ENCODE assay signal across 13 cellular contexts in genomic region chr22:19800761-19801244, GRCh38. TPM values are rescaled to one million over a fixed set of nuclear protein-coding genes. Genes with fewer than 3 reads are reported as not detected.
DNase-seq lines count a peak whose midpoint lies in the region; ATAC-seq and TF ChIP-seq lines count a peak whose summit lies in the region.
"Had no signal": no experiment of that assay in that cellular context is flagged by ENCODE, and none has a peak within 500 bp of the region (broad histone marks: within the 10 kb centered on the region; RNA-seq: fewer than 3 reads in every experiment).

No MANE protein-coding gene starts in this region.

- no peaks in the 10 kb centered on the region for H3K36me3 Mint-ChIP-seq in HFFc6 (ENCODE audit: low read depth)

- H3K4me3 ChIP-seq in A673 (ENCODE audit: low read depth, low read length, poor library complexity, severe bottlenecking) (no peak overlapping the region), iPS DF 6.9 (ENCODE audit: low read length) (no peak overlapping the region)
- H3K4me3 ChIP-seq: mucosa of descending colon, suprapubic skin had no signal

- H3K27me3 ChIP-seq in A673 (replicated peaks; ENCODE audit: insufficient read depth, low read depth, low read length, poor library complexity), result no peaks in the 10 kb centered on the region
- no peaks in the 10 kb centered on the region for H3K27me3 ChIP-seq in iPS DF 6.9 (ENCODE audit: control insufficient read depth, insufficient read depth, low read length)
- H3K27me3 ChIP-seq: suprapubic skin had no signal

- CTCF ChIA-PET in A673 (lab: Charles Lee), result interaction anchor here (0.6 kb wide), 1 partner anchor 87 kb away, joined by 4 read pairs; no protein-coding TSS in a partner anchor

- ATAC-seq in HG02973 (IDR thresholded peaks at IDR 0.05; ENCODE audit: unreplicated experiment), result no peak
- ATAC-seq in GM18873 (IDR thresholded peaks at IDR 0.05; ENCODE audit: low FRiP score, unreplicated experiment), result no peak
- ATAC-seq: mucosa of descending colon had no signal

- intact Hi-C loops in A673 (cut with micrococcal nuclease; ENCODE audit: unreplicated experiment), result no loop called here

- no peak overlapping the region for H3K27ac Mint-ChIP-seq in HFFc6
- H3K27ac Mint-ChIP-seq: T-helper 2 cell treated with Interferon-gamma antibody and Interleukin-4, amounts not matched to agents 5 μg/mL and 100 μg/mL, for 36 hours had no signal

- BruUV-seq in A673 (replicated peaks; lab: Mats Ljungman, UMichigan), result no TSS peak

- no CpG with 5 or more reads among the region's 13 CpGs for WGBS in iPS DF 6.9 (ENCODE audit: insufficient coverage, insufficient read length)

- H3K27me3 Mint-ChIP-seq in HFFc6 (ENCODE audit: insufficient read depth), result peaks cover 2% of the 10 kb centered on the region

- no peak overlapping the region for H3K4me3 Mint-ChIP-seq in HFFc6
- H3K4me3 Mint-ChIP-seq: T-helper 2 cell treated with Interferon-gamma antibody and Interleukin-4, amounts not matched to agents 5 μg/mL and 100 μg/mL, for 36 hours had no signal

- TF ChIP-seq CTCF in A673 (conservative IDR thresholded peaks at IDR 0.05; ENCODE audit: low read depth, low read length) (peak; percentile 25; the same call in 1 of the 2 replicates), HFFc6 (IDR thresholded peaks at IDR 0.05) (peak; percentile 71)

- DNase-seq in A673 (ENCODE audit: low spot score), result no peak
- DNase-seq in HFFc6, result peak; percentile 28
- peak; percentile 18 for DNase-seq in amniotic epithelial cell (ENCODE audit: low read depth)
- peak; percentile 29 for DNase-seq in iPS DF 6.9 (ENCODE audit: low read depth, low spot score)
- DNase-seq in activated T-cell treated with anti-CD3 and anti-CD28 coated beads, Interleukin-2, amount 50 U/mL, for 1 hour, result no peak
- no peak for DNase-seq in NCI-H187 treated with DMSO at 0.1 percent for 48 hours (lab: John Stamatoyannopoulos, UW)
- DNase-seq: activated gamma-delta T cell, mucosa of descending colon, NCI-H226 had no signal

- H3K4me1 ChIP-seq in A673 (ENCODE audit: insufficient read depth, low read length, poor library complexity, severe bottlenecking), result peaks cover 9% of the 10 kb centered on the region
- no peaks in the 10 kb centered on the region for H3K4me1 ChIP-seq in iPS DF 6.9 (ENCODE audit: control insufficient read depth, insufficient read depth, low read length)

- POLR2A ChIA-PET in A673 (lab: Charles Lee; ENCODE audit: low non-redundant PET), result no interaction called here

- no peaks in the 10 kb centered on the region for H3K9me3 ChIP-seq in A673 (ENCODE audit: low read depth, low read length, poor library complexity, severe bottlenecking)
- H3K9me3 ChIP-seq in iPS DF 6.9 (ENCODE audit: control insufficient read depth, insufficient read depth, low read length), result no peaks in the 10 kb centered on the region
- H3K9me3 ChIP-seq: mucosa of descending colon, suprapubic skin had no signal

- H3K27ac ChIP-seq in A673 (ENCODE audit: low read depth, low read length, poor library complexity, severe bottlenecking), result no peak overlapping the region
- no peak overlapping the region for H3K27ac ChIP-seq in iPS DF 6.9 (ENCODE audit: low read length)
- H3K27ac ChIP-seq: suprapubic skin had no signal

- no peaks in the 10 kb centered on the region for H3K9me3 Mint-ChIP-seq in HFFc6
- H3K9me3 Mint-ChIP-seq: T-helper 2 cell treated with Interferon-gamma antibody and Interleukin-4, amounts not matched to agents 5 μg/mL and 100 μg/mL, for 36 hours had no signal

- peaks cover 25% of the 10 kb centered on the region for H3K4me1 Mint-ChIP-seq in HFFc6 (ENCODE audit: low read depth)

- H3K36me3 ChIP-seq in A673 (ENCODE audit: insufficient read depth, low read length, poor library complexity, severe bottlenecking) (no peaks in the 10 kb centered on the region), iPS DF 6.9 (ENCODE audit: control insufficient read depth, insufficient read depth, low read length) (no peaks in the 10 kb centered on the region)
- H3K36me3 ChIP-seq: suprapubic skin had no signal

RNA-seq across cellular contexts. Expression of gene TBX1, which starts 40.2 kb away (rescaled TPM):
- total RNA-seq in A673 (2021), result 3.6 and 4.7 TPM in 2 replicates
- total RNA-seq in HFFc6 (2021; fragmentation: NEBNext Ultra II Directional; extraction: Animal tissue kit (Norgen Biotek cat#: 25700)), result 1 to 10 TPM in 1 of 6 experiments, under 1 TPM in 4, not detected in 1; 0.14 to 1.1 (median 0.73) TPM

RNA-seq across cellular contexts. Expression of gene GNB1L, which starts 53.9 kb away (rescaled TPM):
- total RNA-seq in A673 (2021), result 17.8 and 17.9 TPM in 2 replicates
- total RNA-seq in HFFc6 (2021; fragmentation: NEBNext Ultra II Directional; extraction: Animal tissue kit (Norgen Biotek cat#: 25700)), result 1 to 10 TPM; 6.6 to 9.6 (median 7.6) TPM

RNA-seq across cellular contexts. Expression of gene RTL10, which starts 53.9 kb away (rescaled TPM):
- 22.7 and 25.6 TPM in 2 replicates for total RNA-seq in A673 (2021)
- total RNA-seq in HFFc6 (2021; fragmentation: NEBNext Ultra II Directional; extraction: Animal tissue kit (Norgen Biotek cat#: 25700)), result 10 to 100 TPM; 17.4 to 22.7 (median 19.2) TPM

Comparison
In these comparisons a context has a peak if more than half of its experiments do, and no peak if none do; other contexts are left out.
1. DNase-seq: peak in HFFc6 (single experiment), amniotic epithelial cell (single experiment) and iPS DF 6.9 (single experiment); none in A673 (single experiment), activated T-cell treated with anti-CD3 and anti-CD28 coated beads, Interleukin-2, amount 50 U/mL, for 1 hour (single experiment) and NCI-H187 treated with DMSO at 0.1 percent for 48 hours (single experiment).